In genomic region chr9:35723908-35724307, GRCh38 we compare ENCODE assay signal across 1 cellular context.
TF ChIP-seq lines count a peak whose summit lies in the region.

No MANE protein-coding gene starts in this region.

TF ChIP-seq in K562, 482 proteins besides CTCF, POLR2A, EP300 and RAD21:
- TF ChIP-seq TEAD2 (tag; IDR thresholded peaks at IDR 0.05) (no peak), POLR2G (IDR thresholded peaks at IDR 0.05; ENCODE audit: low read depth, low read length) (0 out of 2 replicates have a peak, but pooled peaks have one; percentile 13)
